In the genomic region with DNA sequence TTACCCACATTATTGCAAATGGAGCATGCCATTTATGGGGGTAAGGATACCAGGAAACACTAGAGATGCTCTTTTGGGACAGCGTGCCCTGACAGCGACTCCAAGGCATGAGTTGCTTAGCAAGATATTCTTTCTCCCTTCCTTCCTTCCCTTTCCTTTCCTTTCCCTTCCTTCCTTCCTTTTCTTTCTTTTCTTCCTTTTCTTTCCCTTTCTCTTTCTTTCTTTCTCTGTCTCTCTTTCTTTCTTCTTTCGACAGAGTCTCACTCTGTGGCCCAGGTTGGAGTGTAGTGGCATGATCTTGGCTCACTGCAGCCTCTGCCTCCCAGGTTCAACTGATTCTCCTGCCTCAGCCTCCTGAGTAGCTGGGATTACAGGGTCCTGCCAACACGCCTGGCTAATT, we compare ENCODE assay signal across 1 cellular context.
A peak's percentile ranks its signal among the peaks of the same experiment; 100 is the strongest.
TF ChIP-seq lines count a peak whose summit lies in the region.

No MANE protein-coding gene starts in this region.

TF ChIP-seq in K562, 482 proteins besides CTCF, POLR2A, EP300 and RAD21:
- TF ChIP-seq HLTF (IDR thresholded peaks at IDR 0.05) (no peak), ZKSCAN8 (CRISPR knock-in tag; IDR thresholded peaks at IDR 0.05) (no peak), MAFG (tag; conservative IDR thresholded peaks at IDR 0.05) (no peak), RBFOX2 (IDR thresholded peaks at IDR 0.05; ENCODE audit: low read depth, low read length) (no peak)
- TF ChIP-seq, protein P1, sequence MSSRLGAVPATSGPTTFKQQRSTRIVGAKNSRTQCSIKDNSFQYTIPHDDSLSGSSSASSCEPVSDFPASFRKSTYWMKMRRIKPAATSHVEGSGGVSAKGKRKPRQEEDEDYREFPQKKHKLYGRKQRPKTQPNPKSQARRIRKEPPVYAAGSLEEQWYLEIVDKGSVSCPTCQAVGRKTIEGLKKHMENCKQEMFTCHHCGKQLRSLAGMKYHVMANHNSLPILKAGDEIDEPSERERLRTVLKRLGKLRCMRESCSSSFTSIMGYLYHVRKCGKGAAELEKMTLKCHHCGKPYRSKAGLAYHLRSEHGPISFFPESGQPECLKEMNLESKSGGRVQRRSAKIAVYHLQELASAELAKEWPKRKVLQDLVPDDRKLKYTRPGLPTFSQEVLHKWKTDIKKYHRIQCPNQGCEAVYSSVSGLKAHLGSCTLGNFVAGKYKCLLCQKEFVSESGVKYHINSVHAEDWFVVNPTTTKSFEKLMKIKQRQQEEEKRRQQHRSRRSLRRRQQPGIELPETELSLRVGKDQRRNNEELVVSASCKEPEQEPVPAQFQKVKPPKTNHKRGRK (tag; IDR thresholded peaks at IDR 0.05): peak; percentile 63; the same call in 1 of the 2 replicates
